ENCODE assay signal across 8 cellular contexts in the genomic region with DNA sequence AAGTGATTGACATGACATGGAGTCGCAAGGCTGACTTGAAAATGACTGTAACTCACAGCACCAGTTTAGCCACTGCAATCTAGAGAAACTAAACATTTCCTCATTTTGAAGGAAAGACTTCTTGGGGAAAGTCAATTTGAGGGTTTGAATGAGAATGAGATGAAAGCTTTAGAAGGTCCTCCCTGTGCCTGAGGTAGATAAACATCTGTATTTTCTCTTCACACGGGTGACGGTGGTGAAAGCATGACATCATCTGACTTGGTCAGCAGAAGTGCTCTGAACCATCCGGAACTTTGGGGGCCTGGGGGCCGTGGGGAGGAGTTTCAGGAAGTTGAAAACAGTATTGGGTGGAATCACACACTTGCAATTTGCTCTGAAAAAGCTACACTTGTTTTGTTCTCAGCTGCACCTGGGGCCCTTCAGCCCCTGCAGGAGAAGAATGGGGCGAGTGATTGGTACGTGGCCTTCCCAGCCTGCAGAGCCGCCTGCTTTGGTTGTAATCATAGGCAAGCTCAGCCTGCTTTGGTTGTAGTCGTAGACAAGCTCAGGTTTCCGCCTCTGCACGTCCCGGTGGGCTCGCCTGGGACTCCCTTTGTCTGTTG. TPM values are rescaled to one million over a fixed set of nuclear protein-coding genes. Genes with fewer than 3 reads are reported as not detected.
DNase-seq lines count a peak whose midpoint lies in the region; ATAC-seq, FAIRE-seq and TF ChIP-seq lines count a peak whose summit lies in the region.

No MANE protein-coding gene starts in this region.

- H2AFZ ChIP-seq in OCI-LY1 (ENCODE audit: low read length) = no peak overlapping the region

- H3K9me3 ChIP-seq in OCI-LY1 (ENCODE audit: low read length) (no peaks in the 10 kb centered on the region), right atrium auricular region (no peaks in the 10 kb centered on the region)

- DNase-seq in GM19239 (ENCODE audit: insufficient read length, low spot score) (peak; percentile 52), right atrium auricular region (ENCODE audit: low spot score) (peak; percentile 75), D341Med (ENCODE audit: low spot score) (no peak), HPDE6-E6E7 (ENCODE audit: extremely low spot score) (no peak)
- peak; percentile 44 for DNase-seq in activated effector memory CD4-positive, alpha-beta T cell treated with Interleukin-2 at 50 U/mL for 16 hours
- peak; percentile 68 for DNase-seq in stimulated activated CD4-positive, alpha-beta T cell treated with anti-CD3 and anti-CD28 coated beads, Interleukin-4, amount 100 ng/mL, for 1 hour

- H3K79me2 ChIP-seq in OCI-LY1 (ENCODE audit: insufficient read depth, low read length) = peaks cover 48% of the 10 kb centered on the region

- peak overlapping the region; percentile 97 for H3K4me2 ChIP-seq in OCI-LY1 (ENCODE audit: low read length)

- H3K9ac ChIP-seq in OCI-LY1 (ENCODE audit: low read length) = peak overlapping the region; percentile 44

- H3K4me3 ChIP-seq in OCI-LY1 (ENCODE audit: low read depth, low read length, poor library complexity, severe bottlenecking) = peak overlapping the region; percentile 31
- H3K4me3 ChIP-seq in right atrium auricular region = peak overlapping the region in 1 of 2 donors; percentile 16

- TF ChIP-seq CTCF in OCI-LY1 (IDR thresholded peaks at IDR 0.05; ENCODE audit: low read length) (no peak), right atrium auricular region (IDR thresholded peaks at IDR 0.05) (no peak)

- H3K9me2 ChIP-seq in OCI-LY1 (ENCODE audit: low read depth, low read length) = no peaks in the 10 kb centered on the region

- FAIRE-seq in GM19239 (lab: Jason Lieb, UNC) = peak; percentile 88

- no peaks in the 10 kb centered on the region for H4K20me1 ChIP-seq in OCI-LY1 (ENCODE audit: insufficient read depth, low read length)

- H3K27ac ChIP-seq in OCI-LY1 (ENCODE audit: low read depth, low read length, poor library complexity, severe bottlenecking) = peak overlapping the region; percentile 93
- H3K27ac ChIP-seq in right atrium auricular region = peak overlapping the region; percentile 16 to 95

- ATAC-seq in GM18870 (IDR thresholded peaks at IDR 0.05; ENCODE audit: unreplicated experiment) = no peak

- H3K36me3 ChIP-seq in OCI-LY1 (ENCODE audit: insufficient read depth, low read length) (peaks cover 32% of the 10 kb centered on the region), right atrium auricular region (no peaks in the 10 kb centered on the region)

- H3K4me1 ChIP-seq in OCI-LY1 (ENCODE audit: insufficient read depth, low read length, severe bottlenecking) (peaks cover 51% of the 10 kb centered on the region), right atrium auricular region (peaks cover 0 to 59% of the 10 kb centered on the region in 2 donors)

- no peaks in the 10 kb centered on the region for H3F3A ChIP-seq in OCI-LY1 (ENCODE audit: insufficient read depth, low read length)

- H3K27me3 ChIP-seq in OCI-LY1 (ENCODE audit: insufficient read depth, low read length) = no peaks in the 10 kb centered on the region
- H3K27me3 ChIP-seq in right atrium auricular region = no peaks in the 10 kb centered on the region

RNA-seq across cellular contexts. Expression of a gene that starts 5.0 kb away (rescaled TPM):
- 10 to 100 TPM; 10.4 to 14.4 TPM for total RNA-seq in right atrium auricular region

RNA-seq across cellular contexts. Expression of a gene that starts 19.9 kb away (rescaled TPM):
- total RNA-seq in right atrium auricular region = not detected

Comparison
In these comparisons a context has a peak if more than half of its experiments do, and no peak if none do; other contexts are left out.
1. DNase-seq: peak in GM19239 (single experiment), activated effector memory CD4-positive, alpha-beta T cell treated with Interleukin-2 at 50 U/mL for 16 hours (single experiment), right atrium auricular region (single experiment) and stimulated activated CD4-positive, alpha-beta T cell treated with anti-CD3 and anti-CD28 coated beads, Interleukin-4, amount 100 ng/mL, for 1 hour (single experiment); none in D341Med (single experiment) and HPDE6-E6E7 (single experiment).